15 cellular contexts compared by ENCODE assay signal in genomic region chr11:104694259-104695070, GRCh38.
DNase-seq lines count a peak whose midpoint lies in the region; ATAC-seq and TF ChIP-seq lines count a peak whose summit lies in the region.
"Had no signal": no experiment of that assay in that cellular context is flagged by ENCODE, and none has a peak within 500 bp of the region (broad histone marks: within the 10 kb centered on the region; RNA-seq: fewer than 3 reads in every experiment).

No MANE protein-coding gene starts in this region.

- H3F3A ChIP-seq in Loucy (ENCODE audit: low read depth): no peaks in the 10 kb centered on the region

- H3K9me2 ChIP-seq in Loucy (replicated peaks; ENCODE audit: low read depth, low read length): no peaks in the 10 kb centered on the region

- no peaks in the 10 kb centered on the region for H3K79me2 ChIP-seq in Loucy (ENCODE audit: insufficient read depth, low read length)

- H3K4me1 ChIP-seq in BE2C: peaks cover 15% of the 10 kb centered on the region; the same call in 1 of the 2 replicates
- peaks cover 30% of the 10 kb centered on the region for H3K4me1 ChIP-seq in Loucy (ENCODE audit: insufficient read depth, low read length, poor library complexity, severe bottlenecking)

- H3K27me3 ChIP-seq in BE2C: no peaks in the 10 kb centered on the region
- no peaks in the 10 kb centered on the region for H3K27me3 ChIP-seq in Loucy (ENCODE audit: insufficient read depth, low read length, poor library complexity, severe bottlenecking)

- in situ Hi-C loops in astrocyte of the cerebellum (cut with HindIII; ENCODE audit: low sequenced_read_pairs): no loop called here

- TF ChIP-seq CTCF in BE2C (IDR thresholded peaks at IDR 0.05; ENCODE audit: low read depth, low read length) (peak; percentile 22; the same call in 1 of the 2 replicates), Loucy (conservative IDR thresholded peaks at IDR 0.05; ENCODE audit: low read length) (no peak), astrocyte of the cerebellum (IDR thresholded peaks at IDR 0.05; ENCODE audit: low read depth, low read length, missing control alignments) (no peak)

- H3K9me3 ChIP-seq in BE2C (no peaks in the 10 kb centered on the region), Loucy (ENCODE audit: insufficient read depth, low read depth, low read length) (no peaks in the 10 kb centered on the region)

- H3K4me2 ChIP-seq in Loucy (ENCODE audit: low read depth, low read length, poor library complexity, severe bottlenecking): peak overlapping the region; percentile 20

- ATAC-seq in GM21423 (IDR thresholded peaks at IDR 0.05; ENCODE audit: unreplicated experiment): no peak
- ATAC-seq: activated T-cell treated with anti-CD3 and anti-CD28 coated beads, Interleukin-2, amount 50 U/mL, for 4 hours; stimulated activated memory B cell treated with anti-CD40 and anti-IgM and Interleukin-4, amounts not matched to agents 10 μg/mL and 1 μg/mL and 100 μg/mL, for 72 hours had no signal

- H2AFZ ChIP-seq in Loucy (ENCODE audit: low read length): no peak overlapping the region

- H3K4me3 ChIP-seq in BE2C (ENCODE audit: low read depth, low read length) (no peak overlapping the region), Loucy (ENCODE audit: low read length, poor library complexity, severe bottlenecking) (no peak overlapping the region), astrocyte of the cerebellum (ENCODE audit: low read depth, low read length) (no peak overlapping the region)

- DNase-seq in BE2C (peak; percentile 44), astrocyte of the cerebellum (ENCODE audit: low read depth) (peak; percentile 72), left kidney (ENCODE audit: low read depth, low spot score) (peak; percentile 8), globus pallidus (ENCODE audit: low spot score) (no peak), mesenteric fat pad (ENCODE audit: low spot score) (no peak)
- DNase-seq in activated CD4-positive, CD25-positive, alpha-beta regulatory T cell (lab: John Stamatoyannopoulos, UW): no peak
- DNase-seq: activated T-cell treated with anti-CD3 and anti-CD28 coated beads, Interleukin-2, amount 50 U/mL, for 4 hours; C1 segment of cervical spinal cord; Kasumi-1; naive B cell; NCI-H774; T-helper 9 cell had no signal

- no peak overlapping the region for H3K9ac ChIP-seq in Loucy (ENCODE audit: low read depth, low read length, poor library complexity, severe bottlenecking)

- no peaks in the 10 kb centered on the region for H3K36me3 ChIP-seq in BE2C
- H3K36me3 ChIP-seq in Loucy (ENCODE audit: insufficient read depth, low read length): no peaks in the 10 kb centered on the region

- H4K20me1 ChIP-seq in Loucy (ENCODE audit: insufficient read depth, low read length, poor library complexity, severe bottlenecking): no peaks in the 10 kb centered on the region

Comparison
In these comparisons a context has a peak if more than half of its experiments do, and no peak if none do; other contexts are left out.
1. DNase-seq: peak in BE2C (single experiment), astrocyte of the cerebellum (single experiment) and left kidney (single experiment); none in globus pallidus (single experiment), mesenteric fat pad (single experiment) and activated CD4-positive, CD25-positive, alpha-beta regulatory T cell (0 of 4).